Comparison of ENCODE assay signal across 2 cellular contexts in genomic region chr16:466651-467050, GRCh38.
TF ChIP-seq lines count a peak whose summit lies in the region.

No MANE protein-coding gene starts in this region.

TF ChIP-seq in GM23338, 12 proteins besides CTCF, POLR2A, EP300 and RAD21 (continued from another document):
- TF ChIP-seq, protein P1, sequence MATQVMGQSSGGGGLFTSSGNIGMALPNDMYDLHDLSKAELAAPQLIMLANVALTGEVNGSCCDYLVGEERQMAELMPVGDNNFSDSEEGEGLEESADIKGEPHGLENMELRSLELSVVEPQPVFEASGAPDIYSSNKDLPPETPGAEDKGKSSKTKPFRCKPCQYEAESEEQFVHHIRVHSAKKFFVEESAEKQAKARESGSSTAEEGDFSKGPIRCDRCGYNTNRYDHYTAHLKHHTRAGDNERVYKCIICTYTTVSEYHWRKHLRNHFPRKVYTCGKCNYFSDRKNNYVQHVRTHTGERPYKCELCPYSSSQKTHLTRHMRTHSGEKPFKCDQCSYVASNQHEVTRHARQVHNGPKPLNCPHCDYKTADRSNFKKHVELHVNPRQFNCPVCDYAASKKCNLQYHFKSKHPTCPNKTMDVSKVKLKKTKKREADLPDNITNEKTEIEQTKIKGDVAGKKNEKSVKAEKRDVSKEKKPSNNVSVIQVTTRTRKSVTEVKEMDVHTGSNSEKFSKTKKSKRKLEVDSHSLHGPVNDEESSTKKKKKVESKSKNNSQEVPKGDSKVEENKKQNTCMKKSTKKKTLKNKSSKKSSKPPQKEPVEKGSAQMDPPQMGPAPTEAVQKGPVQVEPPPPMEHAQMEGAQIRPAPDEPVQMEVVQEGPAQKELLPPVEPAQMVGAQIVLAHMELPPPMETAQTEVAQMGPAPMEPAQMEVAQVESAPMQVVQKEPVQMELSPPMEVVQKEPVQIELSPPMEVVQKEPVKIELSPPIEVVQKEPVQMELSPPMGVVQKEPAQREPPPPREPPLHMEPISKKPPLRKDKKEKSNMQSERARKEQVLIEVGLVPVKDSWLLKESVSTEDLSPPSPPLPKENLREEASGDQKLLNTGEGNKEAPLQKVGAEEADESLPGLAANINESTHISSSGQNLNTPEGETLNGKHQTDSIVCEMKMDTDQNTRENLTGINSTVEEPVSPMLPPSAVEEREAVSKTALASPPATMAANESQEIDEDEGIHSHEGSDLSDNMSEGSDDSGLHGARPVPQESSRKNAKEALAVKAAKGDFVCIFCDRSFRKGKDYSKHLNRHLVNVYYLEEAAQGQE (IDR thresholded peaks at IDR 0.05; ENCODE audit: unreplicated experiment), result no peak

TF ChIP-seq in H1, 55 proteins besides CTCF, POLR2A, EP300 and RAD21 (continued from another document):
- TF ChIP-seq CHD7 (IDR thresholded peaks at IDR 0.05; ENCODE audit: insufficient replicate concordance, low read length) (no peak), KDM5A (IDR thresholded peaks at IDR 0.05; ENCODE audit: low read length) (no peak), TEAD4 (IDR thresholded peaks at IDR 0.05; ENCODE audit: low read depth, low read length) (no peak), SP1 (IDR thresholded peaks at IDR 0.05; ENCODE audit: low read depth, low read length) (no peak), TAF1 (IDR thresholded peaks at IDR 0.05; ENCODE audit: low read depth, low read length) (no peak), SIN3A (conservative IDR thresholded peaks at IDR 0.05 in 1 of 2, IDR thresholded peaks at IDR 0.05 in 1 of 2; ENCODE audit: low read depth in 1 of 2, low read length in 2 of 2) (no peak), BRCA1 (IDR thresholded peaks at IDR 0.05; ENCODE audit: low read depth, low read length) (no peak), GABPA (IDR thresholded peaks at IDR 0.05; ENCODE audit: borderline replicate concordance, insufficient read depth, low read length) (no peak)
